In the genomic region with DNA sequence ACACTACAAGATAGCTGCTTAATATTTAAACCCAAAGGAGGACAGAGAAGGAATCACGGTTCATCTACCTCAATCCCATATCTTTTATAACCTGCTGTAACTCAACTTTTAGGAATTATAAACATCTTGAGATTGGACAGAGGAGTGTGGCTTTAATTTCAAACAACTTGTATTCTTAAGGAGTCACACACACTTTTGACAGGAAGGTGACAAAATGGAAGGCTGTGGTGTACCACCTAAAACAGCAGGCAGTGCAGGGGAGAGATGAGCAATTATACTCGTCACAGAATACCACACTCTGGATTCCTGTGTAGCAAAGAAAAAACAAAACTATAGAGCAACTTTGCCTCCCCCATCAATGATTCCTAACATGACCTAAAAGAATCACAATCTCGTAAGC, we compare ENCODE assay signal across 8 cellular contexts.
DNase-seq lines count a peak whose midpoint lies in the region; ATAC-seq and TF ChIP-seq lines count a peak whose summit lies in the region.

No MANE protein-coding gene starts in this region.

- no peaks in the 10 kb centered on the region for H3K9me2 ChIP-seq in hepatocyte (replicated peaks; ENCODE audit: insufficient read depth)

- H3K27ac ChIP-seq in naive thymus-derived CD4-positive, alpha-beta T cell (ENCODE audit: low read depth, low read length): no peak overlapping the region
- no peak overlapping the region for H3K27ac ChIP-seq in hepatocyte
- H3K27ac ChIP-seq in smooth muscle cell (ENCODE audit: low read depth): no peak overlapping the region
- no peak overlapping the region for H3K27ac ChIP-seq in gastroesophageal sphincter

- H3K9me3 ChIP-seq in T-helper 17 cell (ENCODE audit: control insufficient read depth, low read length, poor library complexity, severe bottlenecking): no peaks in the 10 kb centered on the region
- no peaks in the 10 kb centered on the region for H3K9me3 ChIP-seq in naive thymus-derived CD4-positive, alpha-beta T cell (ENCODE audit: control insufficient read depth in 2 of 3, low read length in 3 of 3)
- no peaks in the 10 kb centered on the region for H3K9me3 ChIP-seq in hepatocyte (ENCODE audit: low read depth)
- H3K9me3 ChIP-seq in smooth muscle cell (replicated peaks; ENCODE audit: low read depth): no peaks in the 10 kb centered on the region
- H3K9me3 ChIP-seq in gastroesophageal sphincter: no peaks in the 10 kb centered on the region

- no peak overlapping the region for H3K4me3 ChIP-seq in naive thymus-derived CD4-positive, alpha-beta T cell (ENCODE audit: low read length)
- no peak overlapping the region for H3K4me3 ChIP-seq in hepatocyte
- H3K4me3 ChIP-seq in smooth muscle cell: no peak overlapping the region
- H3K4me3 ChIP-seq in gastroesophageal sphincter: no peak overlapping the region

- H3K27me3 ChIP-seq in naive thymus-derived CD4-positive, alpha-beta T cell (ENCODE audit: control insufficient read depth in 2 of 2, insufficient read depth in 2 of 2, low read length in 2 of 2): no peaks in the 10 kb centered on the region
- no peaks in the 10 kb centered on the region for H3K27me3 ChIP-seq in hepatocyte
- H3K27me3 ChIP-seq in smooth muscle cell (ENCODE audit: low read depth): no peaks in the 10 kb centered on the region
- no peaks in the 10 kb centered on the region for H3K27me3 ChIP-seq in gastroesophageal sphincter

- WGBS in hepatocyte (ENCODE audit: low lambda C conversion rate, missing lambda C conversion rate): 73% methylated on average over 3 of the region's 3 CpGs
- 73% methylated on average over 3 of the region's 3 CpGs for WGBS in smooth muscle cell (ENCODE audit: low lambda C conversion rate)
- WGBS in gastroesophageal sphincter (ENCODE audit: low coverage in 1 of 2), 2 donors: 74 to 83% methylated on average over 2 to 3 of the region's 3 CpGs

- H3K4me3 Mint-ChIP-seq in T-helper 17 cell: peak overlapping the region; percentile 52
- peak overlapping the region in 2 of 10 donors; percentile 18 to 76 for H3K4me3 Mint-ChIP-seq in naive thymus-derived CD4-positive, alpha-beta T cell

- no peak overlapping the region for H3K4me2 ChIP-seq in hepatocyte
- no peak overlapping the region for H3K4me2 ChIP-seq in smooth muscle cell

- no peak overlapping the region for H3K9ac ChIP-seq in smooth muscle cell (ENCODE audit: low read depth)

- peaks cover 0 to 57% of the 10 kb centered on the region in 2 donors for H3K4me1 ChIP-seq in naive thymus-derived CD4-positive, alpha-beta T cell (ENCODE audit: control insufficient read depth in 2 of 2, insufficient read depth in 2 of 2, low read length in 2 of 2)
- H3K4me1 ChIP-seq in hepatocyte (ENCODE audit: insufficient read depth): no peaks in the 10 kb centered on the region
- H3K4me1 ChIP-seq in smooth muscle cell (ENCODE audit: low read depth): no peaks in the 10 kb centered on the region
- no peaks in the 10 kb centered on the region for H3K4me1 ChIP-seq in gastroesophageal sphincter

- no peaks in the 10 kb centered on the region for H4K20me1 ChIP-seq in hepatocyte (ENCODE audit: insufficient read depth, poor library complexity, severe bottlenecking)
- H4K20me1 ChIP-seq in smooth muscle cell (ENCODE audit: low read depth): no peaks in the 10 kb centered on the region

- TF ChIP-seq CTCF in hepatocyte (IDR thresholded peaks at IDR 0.05; ENCODE audit: poor library complexity) (no peak), smooth muscle cell (IDR thresholded peaks at IDR 0.05; ENCODE audit: borderline replicate concordance, insufficient read depth, poor library complexity, severe bottlenecking) (no peak), gastroesophageal sphincter (IDR thresholded peaks at IDR 0.05) (no peak)

- ATAC-seq in GM18511 (IDR thresholded peaks at IDR 0.05; ENCODE audit: unreplicated experiment) (peak; percentile 77), HG02610 (IDR thresholded peaks at IDR 0.05; ENCODE audit: unreplicated experiment) (peak; percentile 68), T-helper 17 cell (peak; percentile 84), gastroesophageal sphincter (no peak)
- ATAC-seq in naive thymus-derived CD4-positive, alpha-beta T cell: peak; percentile 75

- peaks cover 0 to 2% (median 0%) of the 10 kb centered on the region in 11 donors for H3K9me3 Mint-ChIP-seq in naive thymus-derived CD4-positive, alpha-beta T cell

- H3K79me2 ChIP-seq in hepatocyte (peaks cover 59% of the 10 kb centered on the region), smooth muscle cell (ENCODE audit: low read depth) (peaks cover 75% of the 10 kb centered on the region)

- POLR2A ChIA-PET in naive thymus-derived CD4-positive, alpha-beta T cell (lab: Charles Lee): no interaction called here

- H3K27ac Mint-ChIP-seq in T-helper 17 cell: peak overlapping the region; percentile 86
- H3K27ac Mint-ChIP-seq in naive thymus-derived CD4-positive, alpha-beta T cell: peak overlapping the region in 3 of 9 donors; percentile 9 to 84 (median 19)

- peaks cover 34% of the 10 kb centered on the region for H3K4me1 Mint-ChIP-seq in T-helper 17 cell
- peaks cover 12 to 71% (median 16%) of the 10 kb centered on the region in 7 donors for H3K4me1 Mint-ChIP-seq in naive thymus-derived CD4-positive, alpha-beta T cell

- CTCF ChIA-PET in naive thymus-derived CD4-positive, alpha-beta T cell (lab: Charles Lee): no interaction called here

- H2AFZ ChIP-seq in hepatocyte (no peak overlapping the region), smooth muscle cell (ENCODE audit: low read depth) (no peak overlapping the region)

- TF ChIP-seq POLR2A in gastroesophageal sphincter (IDR thresholded peaks at IDR 0.05): no peak

- no peaks in the 10 kb centered on the region for H3K36me3 ChIP-seq in naive thymus-derived CD4-positive, alpha-beta T cell (ENCODE audit: control insufficient read depth in 2 of 3, insufficient read depth in 3 of 3, low read length in 3 of 3)
- H3K36me3 ChIP-seq in hepatocyte (replicated peaks; ENCODE audit: insufficient read depth, low read depth) (no peaks in the 10 kb centered on the region), smooth muscle cell (ENCODE audit: low read depth) (peaks cover 3% of the 10 kb centered on the region), gastroesophageal sphincter (no peaks in the 10 kb centered on the region)

- DNase-seq in T-helper 17 cell (peak in 1 of 3 donors; percentile 10), hepatocyte (ENCODE audit: low spot score) (no peak), smooth muscle cell (lab: John Stamatoyannopoulos, UW; ENCODE audit: unreplicated experiment) (no peak), medulla oblongata (ENCODE audit: extremely low spot score) (no peak)
- DNase-seq in naive thymus-derived CD4-positive, alpha-beta T cell: peak in 2 of 9 donors; percentile 11 to 42

- no peaks in the 10 kb centered on the region for H3K27me3 Mint-ChIP-seq in T-helper 17 cell
- H3K27me3 Mint-ChIP-seq in naive thymus-derived CD4-positive, alpha-beta T cell: peaks cover 0 to 3% (median 0%) of the 10 kb centered on the region in 5 donors

- TF ChIP-seq EP300 in gastroesophageal sphincter (IDR thresholded peaks at IDR 0.05): no peak

- no peaks in the 10 kb centered on the region for H3F3A ChIP-seq in smooth muscle cell (ENCODE audit: low read depth)

- H3K36me3 Mint-ChIP-seq in T-helper 17 cell (ENCODE audit: low read depth): peaks cover 2% of the 10 kb centered on the region
- peaks cover 0 to 18% (median 0%) of the 10 kb centered on the region in 5 donors for H3K36me3 Mint-ChIP-seq in naive thymus-derived CD4-positive, alpha-beta T cell

- intact Hi-C loops in naive thymus-derived CD4-positive, alpha-beta T cell (cut with micrococcal nuclease): loop anchor here in 1 of 2 donors (1.0 to 10.0 kb wide), 4 partner anchors 58 to 1090 kb away; no protein-coding TSS in a partner anchor
